In the genomic region with DNA sequence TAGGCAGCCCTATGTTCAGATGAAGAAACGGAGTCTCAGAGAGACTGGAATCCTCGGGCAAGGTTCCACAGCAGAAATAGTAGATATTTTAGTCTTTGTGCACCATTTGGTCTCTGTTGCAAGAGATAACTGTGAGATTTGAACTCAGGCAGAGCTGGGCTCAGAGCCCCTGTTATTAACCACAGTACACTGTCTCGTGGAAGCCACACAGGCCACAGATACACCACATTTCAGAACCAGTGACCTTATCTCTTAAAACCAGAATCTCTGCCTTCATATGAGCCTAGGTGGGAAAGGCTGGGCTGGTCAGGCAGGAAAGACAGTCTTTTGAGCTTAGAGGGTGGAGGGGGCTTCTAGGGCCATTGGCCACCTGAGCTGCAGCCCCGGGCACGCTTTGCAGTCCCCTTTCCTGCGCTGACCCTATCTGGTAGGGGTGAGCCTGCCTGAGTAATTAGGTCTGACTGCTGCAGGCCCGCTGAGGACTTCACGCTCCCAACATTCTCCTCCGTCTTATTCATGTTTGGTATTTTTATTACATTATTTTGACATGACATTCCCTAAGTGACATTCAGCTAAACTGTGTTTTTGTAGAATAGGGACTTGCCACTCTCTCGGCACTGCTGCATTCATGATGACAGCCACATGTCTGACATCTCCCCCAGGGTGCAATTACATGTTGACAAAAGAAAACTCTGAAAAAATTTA, we compare ENCODE assay signal across 18 cellular contexts.
"Had no signal": no experiment of that assay in that cellular context is flagged by ENCODE, and none has a peak within 500 bp of the region (broad histone marks: within the 10 kb centered on the region; RNA-seq: fewer than 3 reads in every experiment).

No MANE protein-coding gene starts in this region.

- H3K4me3 ChIP-seq: body of pancreas, colonic mucosa, heart left ventricle, left ventricle myocardium inferior, ovary, psoas muscle, right lobe of liver, spleen, testis, upper lobe of right lung had no signal

- H3K36me3 ChIP-seq: colonic mucosa, heart left ventricle, left ventricle myocardium inferior, ovary, right lobe of liver, spleen, upper lobe of right lung had no signal

- H3K9me3 ChIP-seq: body of pancreas, colonic mucosa, heart left ventricle, left ventricle myocardium inferior, ovary, psoas muscle, right lobe of liver, spleen, testis, upper lobe of right lung had no signal

- H3K27me3 ChIP-seq: body of pancreas, colonic mucosa, ovary, right lobe of liver, testis had no signal

- H3K27ac ChIP-seq: body of pancreas, colonic mucosa, left ventricle myocardium inferior, ovary, psoas muscle, right lobe of liver, spleen, testis, upper lobe of right lung had no signal

- ATAC-seq: activated CD4-positive, alpha-beta T cell treated with anti-CD3 and anti-CD28 coated beads for 36 hours; body of pancreas; heart left ventricle; right lobe of liver; stimulated activated memory B cell treated with anti-CD40 and anti-IgM and Interleukin-4, amounts not matched to agents 10 μg/mL and 1 μg/mL and 100 μg/mL, for 72 hours; upper lobe of right lung; WTC11 had no signal

- H3K4me1 ChIP-seq: body of pancreas, colonic mucosa, right lobe of liver, upper lobe of right lung had no signal

- DNase-seq: activated CD4-positive, alpha-beta T cell treated with anti-CD3 and anti-CD28 coated beads for 36 hours; activated CD4-positive, alpha-beta T cell treated with anti-CD3 and anti-CD28 coated beads, Interleukin-2, amount 50 U/mL, for 48 hours; body of pancreas; colonic mucosa; heart left ventricle; immature natural killer cell; kidney glomerular epithelial cell; left ventricle myocardium inferior; naive B cell; ovary; psoas muscle; right lobe of liver; spleen; stimulated activated CD4-positive, alpha-beta T cell treated with anti-CD3 and anti-CD28 coated beads, Interleukin-4, amount 100 ng/mL, for 4 hours; testis; upper lobe of right lung had no signal
